ENCODE assay signal across 16 cellular contexts in genomic region chr9:123617952-123618678, GRCh38.
"Had no signal": no experiment of that assay in that cellular context is flagged by ENCODE, and none has a peak within 500 bp of the region (broad histone marks: within the 10 kb centered on the region; RNA-seq: fewer than 3 reads in every experiment).

No MANE protein-coding gene starts in this region.

- H3K36me3 ChIP-seq: sigmoid colon, stomach, transverse colon had no signal

- H3K4me3 Mint-ChIP-seq: dendritic cell treated with granulocyte-macrophage colony-stimulating factor and Interleukin-4, amounts not matched to agents 40 ng/mL and 50 ng/mL, for 4 days; naive B cell; nephron had no signal

- H3K4me1 ChIP-seq: foreskin keratinocyte, sigmoid colon, stomach, transverse colon had no signal

- DNase-seq: foreskin keratinocyte; kidney; left cardiac atrium; mesendoderm; naive B cell; posterior cingulate gyrus; sigmoid colon; stimulated activated naive CD4-positive, alpha-beta T cell; stomach; transverse colon had no signal

- H3K9me3 ChIP-seq: neutrophil, sigmoid colon, stomach, thoracic aorta, transverse colon had no signal

- H3K4me1 Mint-ChIP-seq: nephron had no signal

- ATAC-seq: foreskin keratinocyte had no signal

- H3K27ac Mint-ChIP-seq: dendritic cell treated with granulocyte-macrophage colony-stimulating factor and Interleukin-4, amounts not matched to agents 40 ng/mL and 50 ng/mL, for 4 days; nephron had no signal

- H3K4me3 ChIP-seq: hepatocyte, sigmoid colon, skin epidermis, stomach, thoracic aorta, transverse colon had no signal

- H3K27ac ChIP-seq: foreskin keratinocyte, hepatocyte, neutrophil, sigmoid colon, skin epidermis, stomach, thoracic aorta, transverse colon had no signal

- H3K9me3 Mint-ChIP-seq: dendritic cell treated with granulocyte-macrophage colony-stimulating factor and Interleukin-4, amounts not matched to agents 40 ng/mL and 50 ng/mL, for 4 days; naive B cell; nephron had no signal

- H3K27me3 Mint-ChIP-seq: dendritic cell treated with granulocyte-macrophage colony-stimulating factor and Interleukin-4, amounts not matched to agents 40 ng/mL and 50 ng/mL, for 4 days; naive B cell had no signal

- H3K27me3 ChIP-seq: foreskin keratinocyte, hepatocyte, neutrophil, sigmoid colon, stomach, transverse colon had no signal
